Comparison of ENCODE assay signal across 9 cellular contexts in genomic region chr13:98565726-98566577, GRCh38. TPM values are rescaled to one million over a fixed set of nuclear protein-coding genes. Genes with fewer than 3 reads are reported as not detected.
DNase-seq lines count a peak whose midpoint lies in the region; ATAC-seq and TF ChIP-seq lines count a peak whose summit lies in the region.
"Had no signal": no experiment of that assay in that cellular context is flagged by ENCODE, and none has a peak within 500 bp of the region (broad histone marks: within the 10 kb centered on the region; RNA-seq: fewer than 3 reads in every experiment).

No MANE protein-coding gene starts in this region.

- no peak for ATAC-seq in GM18517 (IDR thresholded peaks at IDR 0.05; ENCODE audit: unreplicated experiment)

- H3K4me3 ChIP-seq in fibroblast of the aortic adventitia (ENCODE audit: low read depth, low read length) (no peak overlapping the region), parathyroid adenoma (ENCODE audit: low read depth, low read length) (no peak overlapping the region)

- CTCF ChIA-PET in Calu3 (lab: Charles Lee): no interaction called here

- peaks cover 24% of the 10 kb centered on the region for H3K36me3 Mint-ChIP-seq in Calu3 (ENCODE audit: insufficient read depth, unreplicated experiment)

- no peaks in the 10 kb centered on the region for H3K27me3 ChIP-seq in parathyroid adenoma (ENCODE audit: control insufficient read depth, insufficient read depth, low read length)

- peak overlapping the region; percentile 54 for H3K27ac ChIP-seq in parathyroid adenoma

- no peaks in the 10 kb centered on the region for H3K9me3 ChIP-seq in parathyroid adenoma (ENCODE audit: control insufficient read depth, low read length)

- no peak overlapping the region for H3K4me2 ChIP-seq in parathyroid adenoma (ENCODE audit: low read length)

- DNase-seq in Calu3 (peak; percentile 11), UCSD-AML1 (lab: John Stamatoyannopoulos, UW; ENCODE audit: unreplicated experiment) (peak; percentile 70), fibroblast of the aortic adventitia (ENCODE audit: low read depth) (peak; percentile 43), GM10266 (ENCODE audit: extremely low spot score) (no peak), 8988T (no peak), GDM1 (lab: John Stamatoyannopoulos, UW) (no peak)

- peak overlapping the region; percentile 49 for H3K4me3 Mint-ChIP-seq in Calu3 (ENCODE audit: low read depth, unreplicated experiment)
- H3K4me3 Mint-ChIP-seq: neural crest cell had no signal

- H3K9ac ChIP-seq in parathyroid adenoma: no peak overlapping the region

- TSS peak; percentile 63 for BruUV-seq in Calu3 (replicated peaks; lab: Mats Ljungman, UMichigan)

- H3K27ac Mint-ChIP-seq in Calu3 (ENCODE audit: unreplicated experiment): peak overlapping the region; percentile 54

- H3K79me2 ChIP-seq in parathyroid adenoma: peaks cover 73% of the 10 kb centered on the region

- peaks cover 4% of the 10 kb centered on the region for H3K4me1 ChIP-seq in parathyroid adenoma

- TF ChIP-seq CTCF in Calu3 (IDR thresholded peaks at IDR 0.05; ENCODE audit: unreplicated experiment): no peak
- no peak for TF ChIP-seq CTCF in fibroblast of the aortic adventitia (IDR thresholded peaks at IDR 0.05; ENCODE audit: insufficient read depth, low read length)
- TF ChIP-seq CTCF in parathyroid adenoma (IDR thresholded peaks at IDR 0.05): no peak
- no peak for TF ChIP-seq CTCF in GM10266 (IDR thresholded peaks at IDR 0.05; ENCODE audit: control insufficient read depth, insufficient read depth, low read depth, missing control alignments)

- H3K9me3 Mint-ChIP-seq in Calu3 (ENCODE audit: low read depth, unreplicated experiment): no peaks in the 10 kb centered on the region

- no peaks in the 10 kb centered on the region for H3K27me3 Mint-ChIP-seq in Calu3 (ENCODE audit: unreplicated experiment)

- no peak overlapping the region for H2AFZ ChIP-seq in parathyroid adenoma

- H3K4me1 Mint-ChIP-seq in Calu3 (ENCODE audit: low read depth, unreplicated experiment): peaks cover 16% of the 10 kb centered on the region

- intact Hi-C loops in Calu3 (cut with micrococcal nuclease; ENCODE audit: unreplicated experiment): no loop called here

- H3K36me3 ChIP-seq in parathyroid adenoma (ENCODE audit: control insufficient read depth, insufficient read depth, low read length): no peaks in the 10 kb centered on the region

RNA-seq across cellular contexts. Expression of gene STK24, which starts 11.0 kb away (rescaled TPM):
- total RNA-seq in Calu3 (2022): 51.2 and 55.3 TPM in 2 replicates
- total RNA-seq in fibroblast of the aortic adventitia (ENCODE audit: low replicate concordance): 64.0 and 110 TPM in 2 replicates

Comparison
In these comparisons a context has a peak if more than half of its experiments do, and no peak if none do; other contexts are left out.
1. DNase-seq: peak in Calu3 (single experiment), UCSD-AML1 (single experiment) and fibroblast of the aortic adventitia (single experiment); none in GM10266 (single experiment), 8988T (single experiment) and GDM1 (single experiment).